ENCODE assay signal across 14 cellular contexts in the genomic region with DNA sequence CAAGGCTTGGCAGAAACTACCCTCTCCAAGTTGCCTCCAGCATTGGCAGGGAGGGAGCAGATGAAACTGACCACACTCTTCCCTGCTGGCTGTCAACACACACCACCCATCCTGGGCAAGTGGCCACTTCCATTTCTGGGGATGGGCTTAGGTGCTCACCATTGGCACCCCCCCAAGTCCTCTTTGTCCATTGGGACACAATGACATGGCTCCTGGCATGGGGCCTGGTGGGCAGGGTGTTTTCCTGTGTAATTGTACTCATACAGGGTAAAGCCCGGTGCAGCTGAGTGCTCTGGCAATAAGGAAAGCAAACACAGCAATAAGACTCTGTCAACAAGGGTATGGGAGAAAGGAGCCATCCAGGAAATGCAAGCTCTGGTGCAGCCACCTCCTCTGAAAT. TPM values are rescaled to one million over a fixed set of nuclear protein-coding genes. Genes with fewer than 3 reads are reported as not detected.
DNase-seq lines count a peak whose midpoint lies in the region; ATAC-seq lines count a peak whose summit lies in the region.
"Had no signal": no experiment of that assay in that cellular context is flagged by ENCODE, and none has a peak within 500 bp of the region (broad histone marks: within the 10 kb centered on the region; RNA-seq: fewer than 3 reads in every experiment).

No MANE protein-coding gene starts in this region.

- H3K4me3 ChIP-seq in mucosa of rectum (ENCODE audit: low read length in 2 of 2): peak overlapping the region in 1 of 2 donors; percentile 18
- H3K4me3 ChIP-seq: BLaER1, gastroesophageal sphincter had no signal

- H3K4me1 ChIP-seq in mucosa of rectum (ENCODE audit: control insufficient read depth in 2 of 2, insufficient read depth in 2 of 2, low read length in 2 of 2): peaks cover 20 to 24% of the 10 kb centered on the region in 2 donors

- H3K27ac ChIP-seq in mucosa of rectum (ENCODE audit: low read depth in 2 of 2, low read length in 2 of 2): peak overlapping the region; percentile 83 to 85
- H3K27ac ChIP-seq: BLaER1, gastroesophageal sphincter had no signal

- H3K27me3 ChIP-seq in mucosa of rectum (ENCODE audit: control insufficient read depth in 2 of 2, insufficient read depth in 2 of 2, low read length in 2 of 2): no peaks in the 10 kb centered on the region
- H3K27me3 ChIP-seq: BLaER1 had no signal

- no peaks in the 10 kb centered on the region for H3K36me3 ChIP-seq in mucosa of rectum (ENCODE audit: control insufficient read depth in 2 of 2, insufficient read depth in 2 of 2, low read length in 2 of 2)
- H3K36me3 ChIP-seq: BLaER1, gastroesophageal sphincter had no signal

- peak; percentile 7 for DNase-seq in Daoy (ENCODE audit: low read depth)
- peak; percentile 96 for DNase-seq in NCI-H2081 treated with DMSO at 0.1 percent for 48 hours (lab: John Stamatoyannopoulos, UW)
- DNase-seq in SHP77 treated with DMSO at 0.1 percent for 48 hours (lab: John Stamatoyannopoulos, UW): peak; percentile 68
- DNase-seq in activated CD4-positive, CD25-positive, alpha-beta regulatory T cell treated with anti-CD3 and anti-CD28 coated beads, Interleukin-2, amount 50 U/mL, for 72 hours: no peak
- DNase-seq in stimulated activated naive CD4-positive, alpha-beta T cell (lab: John Stamatoyannopoulos, UW): no peak
- no peak for DNase-seq in cortex of kidney (lab: John Stamatoyannopoulos, UW)
- DNase-seq: activated CD8-positive, alpha-beta memory T cell treated with anti-CD3 and anti-CD28 coated beads, Interleukin-2, amount 50 U/mL, for 48 hours; kidney glomerular epithelial cell; NCI-H187 treated with DMSO at 0.1 percent for 48 hours; nucleus accumbens had no signal

- H3K9ac ChIP-seq in mucosa of rectum (ENCODE audit: low read depth in 1 of 2, low read length in 2 of 2): peak overlapping the region in 1 of 2 donors; percentile 27
- H3K9ac ChIP-seq: BLaER1 had no signal

- ATAC-seq in HG02884 (IDR thresholded peaks at IDR 0.05; ENCODE audit: unreplicated experiment): no peak
- ATAC-seq: gastroesophageal sphincter had no signal

- H3K9me3 ChIP-seq in mucosa of rectum (ENCODE audit: control insufficient read depth in 2 of 2, low read length in 2 of 2): no peaks in the 10 kb centered on the region
- H3K9me3 ChIP-seq: BLaER1, gastroesophageal sphincter had no signal

RNA-seq across cellular contexts. Expression of a gene that starts 22.6 kb away (rescaled TPM):
- not detected in 2 replicates for total RNA-seq in Daoy (2014; rRNA removed; shearing (Covaris generic))

Comparison
In these comparisons a context has a peak if more than half of its experiments do, and no peak if none do; other contexts are left out.
1. DNase-seq: peak in Daoy (single experiment), NCI-H2081 treated with DMSO at 0.1 percent for 48 hours (single experiment) and SHP77 treated with DMSO at 0.1 percent for 48 hours (single experiment); none in activated CD4-positive, CD25-positive, alpha-beta regulatory T cell treated with anti-CD3 and anti-CD28 coated beads, Interleukin-2, amount 50 U/mL, for 72 hours (single experiment), stimulated activated naive CD4-positive, alpha-beta T cell (0 of 6) and cortex of kidney (single experiment).